9 cellular contexts compared by ENCODE assay signal in the genomic region with DNA sequence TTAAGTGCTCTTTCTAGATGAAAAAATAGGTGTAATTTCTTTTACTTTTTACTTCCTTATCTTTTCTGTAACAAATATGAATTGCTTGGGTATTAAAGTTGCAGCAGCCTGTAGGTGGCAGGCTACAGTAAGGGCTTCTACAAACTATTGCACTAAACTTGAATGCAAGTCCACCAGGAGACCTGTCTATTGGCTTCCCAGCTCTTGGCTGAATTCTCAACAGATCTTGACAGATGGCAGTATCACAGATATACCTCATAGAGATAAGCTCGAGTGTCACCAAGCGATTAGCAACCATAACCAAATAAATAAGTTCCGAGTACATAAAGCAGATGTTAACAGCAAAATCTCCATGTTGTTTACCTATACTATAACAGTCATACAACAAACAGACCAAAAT. TPM values are rescaled to one million over a fixed set of nuclear protein-coding genes. Genes with fewer than 3 reads are reported as not detected.
DNase-seq lines count a peak whose midpoint lies in the region; ATAC-seq, FAIRE-seq and TF ChIP-seq lines count a peak whose summit lies in the region.
"Had no signal": no experiment of that assay in that cellular context is flagged by ENCODE, and none has a peak within 500 bp of the region (broad histone marks: within the 10 kb centered on the region; RNA-seq: fewer than 3 reads in every experiment).

No MANE protein-coding gene starts in this region.

- TF ChIP-seq CTCF in mammary epithelial cell (conservative IDR thresholded peaks at IDR 0.05 in 1 of 2, IDR thresholded peaks at IDR 0.05 in 1 of 2; ENCODE audit: extremely low read depth in 1 of 2, insufficient read depth in 1 of 2, low read depth in 1 of 2, low read length in 2 of 2) (peak; percentile 79 to 80), keratinocyte (optimal IDR thresholded peaks at IDR 0.05 in 1 of 3, IDR thresholded peaks at IDR 0.05 in 1 of 3, conservative IDR thresholded peaks at IDR 0.05 in 1 of 3; ENCODE audit: extremely low read depth in 1 of 3, insufficient read depth in 2 of 3, low read length in 3 of 3) (peak; percentile 60 to 67 (median 64))

- no peak overlapping the region for H3K4me3 Mint-ChIP-seq in T-cell

- peak; percentile 4 for DNase-seq in NCI-H1436 (lab: John Stamatoyannopoulos, UW)
- no peak for DNase-seq in NCI-H1436 treated with DMSO at 0.1 percent for 48 hours (lab: John Stamatoyannopoulos, UW)
- DNase-seq in LHCN-M2 (ENCODE audit: low read depth), result peak; percentile 71
- peak in 32 of 34 experiments; percentile 8 to 60 (median 46) for DNase-seq in T-cell
- DNase-seq in mammary epithelial cell, result peak; percentile 59
- DNase-seq in keratinocyte (ENCODE audit: low read depth, low spot score), result no peak
- DNase-seq in stimulated activated CD8-positive, alpha-beta memory T cell treated with anti-CD3 and anti-CD28 coated beads, Interleukin-4, amount 100 ng/mL, for 48 hours, result peak; percentile 36

- no peak overlapping the region for H3K4me3 ChIP-seq in mammary epithelial cell (replicated peaks in 1 of 3; ENCODE audit: insufficient read depth in 1 of 3, low read depth in 2 of 3, low read length in 3 of 3)
- no peak overlapping the region for H3K4me3 ChIP-seq in keratinocyte (ENCODE audit: control insufficient read depth in 2 of 3, extremely low read depth in 1 of 3, insufficient read depth in 2 of 3, low read depth in 1 of 3, low read length in 3 of 3)
- H3K4me3 ChIP-seq: BLaER1 treated with 17β-estradiol and CSF1 and Interleukin-3, amounts not matched to agents 10 nM and 100 nM had no signal

- H3K27me3 ChIP-seq in mammary epithelial cell (ENCODE audit: insufficient read depth, low read length) (no peaks in the 10 kb centered on the region), keratinocyte (ENCODE audit: control insufficient read depth, extremely low read depth, insufficient read depth, low read length) (no peaks in the 10 kb centered on the region)
- H3K27me3 ChIP-seq: BLaER1 treated with 17β-estradiol and CSF1 and Interleukin-3, amounts not matched to agents 10 nM and 100 nM had no signal

- H3K27ac Mint-ChIP-seq in T-cell, result peak overlapping the region in 1 of 2 donors; percentile 12

- FAIRE-seq in keratinocyte (lab: Jason Lieb, UNC), result peak; percentile 86

- H3K9ac ChIP-seq in mammary epithelial cell (ENCODE audit: insufficient read depth, low read length) (no peak overlapping the region), keratinocyte (ENCODE audit: control insufficient read depth, extremely low read depth, insufficient read depth, low read length) (no peak overlapping the region)
- H3K9ac ChIP-seq: BLaER1 treated with 17β-estradiol and CSF1 and Interleukin-3, amounts not matched to agents 10 nM and 100 nM had no signal

- BruUV-seq in mammary epithelial cell (replicated peaks; lab: Mats Ljungman, UMichigan), result no TSS peak

- dilution Hi-C loops in mammary epithelial cell (cut with HindIII; ENCODE audit: low sequenced_read_pairs) (no loop called here), keratinocyte (cut with MboI; ENCODE audit: extremely low pct_ligation_motif_present, low sequenced_read_pairs) (no loop called here)

- H3K4me2 ChIP-seq in mammary epithelial cell (ENCODE audit: insufficient read depth, low read depth, low read length) (no peak overlapping the region), keratinocyte (ENCODE audit: control insufficient read depth, extremely low read depth, insufficient read depth, low read depth, low read length) (no peak overlapping the region)

- peaks cover 2% of the 10 kb centered on the region for H3K9me1 ChIP-seq in keratinocyte (ENCODE audit: control insufficient read depth, extremely low read depth, insufficient read depth, low read length)

- H3K27ac ChIP-seq in mammary epithelial cell (ENCODE audit: insufficient read depth, low read depth, low read length) (no peak overlapping the region), keratinocyte (ENCODE audit: control insufficient read depth, insufficient read depth, low read length) (peak overlapping the region; percentile 5)

- peaks cover 53 to 63% (median 60%) of the 10 kb centered on the region in 3 donors for H3K4me1 Mint-ChIP-seq in T-cell

- no peaks in the 10 kb centered on the region for H3K36me3 ChIP-seq in mammary epithelial cell (ENCODE audit: insufficient read depth, low read length)
- peaks cover under 1 to 6% of the 10 kb centered on the region in 2 experiments for H3K36me3 ChIP-seq in keratinocyte (ENCODE audit: control insufficient read depth in 2 of 2, extremely low read depth in 1 of 2, insufficient read depth in 2 of 2, low read length in 2 of 2)

- intact Hi-C loops in mammary epithelial cell (cut with micrococcal nuclease), result loop anchor here (1.0 kb wide), 4 partner anchors 63 to 275 kb away; no protein-coding TSS in a partner anchor

- CTCF ChIA-PET in T-cell (lab: Charles Lee) (interaction anchor here (0.6 to 3.0 kb wide), 9 partner anchors 9 to 279 kb away, joined by 3 to 38 read pairs (median 4); a partner anchor contains a TSS), mammary epithelial cell (lab: Charles Lee; ENCODE audit: low non-redundant PET) (interaction anchor here (0.6 to 0.7 kb wide), 2 partner anchors 72 to 105 kb away, joined by 4 to 8 read pairs; no protein-coding TSS in a partner anchor)

- in situ Hi-C loops in mammary epithelial cell (cut with MboI; ENCODE audit: low sequenced_read_pairs in 2 of 2), result loop anchor here (10.0 kb wide), 2 partner anchors 91 to 181 kb away; a partner anchor contains a TSS

- H2AFZ ChIP-seq in mammary epithelial cell (ENCODE audit: low read depth, low read length), result no peak overlapping the region
- no peak overlapping the region for H2AFZ ChIP-seq in keratinocyte (ENCODE audit: control insufficient read depth, low read length)

- POLR2A ChIA-PET in T-cell (lab: Charles Lee), result no interaction called here

- no peaks in the 10 kb centered on the region for H3K27me3 Mint-ChIP-seq in T-cell

- H3K4me1 ChIP-seq in mammary epithelial cell (ENCODE audit: insufficient read depth, low read length), result peaks cover 33% of the 10 kb centered on the region
- H3K4me1 ChIP-seq in keratinocyte (ENCODE audit: control insufficient read depth, extremely low read depth, insufficient read depth, low read length), result peaks cover 23% of the 10 kb centered on the region

- WGBS in mammary epithelial cell (ENCODE audit: low coverage, missing lambda C conversion rate), result 92% methylated on average over 3 of the region's 3 CpGs

- H3K36me3 Mint-ChIP-seq in T-cell, result peaks cover 35% of the 10 kb centered on the region

- H3K79me2 ChIP-seq in mammary epithelial cell (ENCODE audit: insufficient read depth, low read length), result peaks cover 55% of the 10 kb centered on the region
- peaks cover 11% of the 10 kb centered on the region for H3K79me2 ChIP-seq in keratinocyte (ENCODE audit: control insufficient read depth, insufficient read depth, low read length)

- H3K9me3 ChIP-seq in mammary epithelial cell (replicated peaks; ENCODE audit: insufficient read depth, low read length) (no peaks in the 10 kb centered on the region), keratinocyte (ENCODE audit: control insufficient read depth, low read depth, low read length) (no peaks in the 10 kb centered on the region)

- H4K20me1 ChIP-seq in mammary epithelial cell (ENCODE audit: insufficient read depth, low read length) (peaks cover 2% of the 10 kb centered on the region), keratinocyte (ENCODE audit: control insufficient read depth, extremely low read depth, insufficient read depth, low read length) (no peaks in the 10 kb centered on the region)

- H3K9me3 Mint-ChIP-seq in T-cell, result no peaks in the 10 kb centered on the region

- peak; percentile 74 to 91 (median 86) for ATAC-seq in T-cell (replicated peaks in 1 of 4)
- no peak for ATAC-seq in GM18870 (IDR thresholded peaks at IDR 0.05; ENCODE audit: unreplicated experiment)

RNA-seq across cellular contexts. Expression of a gene that starts 5.9 kb away (rescaled TPM):
- 27.1 and 37.1 TPM in 2 replicates for total RNA-seq in LHCN-M2 (2014; rRNA removed)
- polyA plus RNA-seq in LHCN-M2 (2012), result 16.7 TPM
- total RNA-seq in T-cell, result 10 to 100 TPM; 63.1 to 84.6 (median 76.6) TPM
- 10 to 100 TPM; 46.5 to 60.0 TPM for total RNA-seq in mammary epithelial cell
- polyA plus RNA-seq in mammary epithelial cell, result 39.3 TPM
- 130 TPM for polyA minus RNA-seq in mammary epithelial cell
- 43.5 to 76.1 TPM (median 62.3 TPM) in 3 replicates for polyA plus RNA-seq in keratinocyte
- polyA plus RNA-seq in keratinocyte (2011; ENCODE audit: low read depth), result 74.2 TPM
- 33.6 and 46.4 TPM in 2 replicates for polyA plus RNA-seq in keratinocyte (2011; cell fraction: cytosol; rRNA removed)
- 117 and 121 TPM in 2 replicates for polyA plus RNA-seq in keratinocyte (2011; cell fraction: nucleus; rRNA removed)
- polyA plus RNA-seq in keratinocyte (2012; ENCODE audit: low replicate concordance), result 27.3 and 30.6 TPM in 2 replicates
- polyA minus RNA-seq in keratinocyte, result 52.7 to 75.6 TPM (median 52.9 TPM) in 3 replicates
- 30.7 TPM for polyA minus RNA-seq in keratinocyte (2011; cell fraction: cytosol; rRNA and poly(A)+ RNA removed)
- polyA minus RNA-seq in keratinocyte (2011; cell fraction: nucleus; rRNA and poly(A)+ RNA removed), result 26.2 and 58.7 TPM in 2 replicates

RNA-seq across cellular contexts. Expression of a gene that starts 50.9 kb away (rescaled TPM):
- total RNA-seq in LHCN-M2 (2014; rRNA removed) (not detected in 2 replicates), T-cell (not detected), mammary epithelial cell (not detected)
- not detected for polyA plus RNA-seq in LHCN-M2 (2012)
- polyA plus RNA-seq in mammary epithelial cell (not detected), keratinocyte (0.77 to 2.1 TPM in 2 of 3 replicates, not detected in the other)
- polyA minus RNA-seq in mammary epithelial cell (not detected), keratinocyte (5.2 TPM in 1 of 3 replicates, not detected in the others)
- not detected for polyA plus RNA-seq in keratinocyte (2011; ENCODE audit: low read depth)
- 3.8 TPM in 1 of 2 replicates, not detected in the other for polyA plus RNA-seq in keratinocyte (2011; cell fraction: cytosol; rRNA removed)
- not detected in 2 replicates for polyA plus RNA-seq in keratinocyte (2011; cell fraction: nucleus; rRNA removed)
- 4.3 TPM in 1 of 2 replicates, not detected in the other for polyA plus RNA-seq in keratinocyte (2012; ENCODE audit: low replicate concordance)
- not detected for polyA minus RNA-seq in keratinocyte (2011; cell fraction: cytosol; rRNA and poly(A)+ RNA removed)
- polyA minus RNA-seq in keratinocyte (2011; cell fraction: nucleus; rRNA and poly(A)+ RNA removed), result not detected in 2 replicates

Comparison
In these comparisons a context has a peak if more than half of its experiments do, and no peak if none do; other contexts are left out.
1. DNase-seq: peak in NCI-H1436 (single experiment), LHCN-M2 (single experiment), T-cell (32 of 34), mammary epithelial cell (single experiment) and stimulated activated CD8-positive, alpha-beta memory T cell treated with anti-CD3 and anti-CD28 coated beads, Interleukin-4, amount 100 ng/mL, for 48 hours (single experiment); none in NCI-H1436 treated with DMSO at 0.1 percent for 48 hours (single experiment) and keratinocyte (single experiment).